ENCODE assay signal across 14 cellular contexts in genomic region chr15:77992356-77993222, GRCh38.
DNase-seq lines count a peak whose midpoint lies in the region; ATAC-seq and TF ChIP-seq lines count a peak whose summit lies in the region.
"Had no signal": no experiment of that assay in that cellular context is flagged by ENCODE, and none has a peak within 500 bp of the region (broad histone marks: within the 10 kb centered on the region; RNA-seq: fewer than 3 reads in every experiment).

No MANE protein-coding gene starts in this region.

- H3K79me2 ChIP-seq in fibroblast of lung (ENCODE audit: control insufficient read depth, insufficient read depth, low read length): no peaks in the 10 kb centered on the region

- peaks cover 41% of the 10 kb centered on the region for H3K4me1 ChIP-seq in fibroblast of lung (ENCODE audit: control insufficient read depth, extremely low read depth, insufficient read depth, low read length)
- H3K4me1 ChIP-seq in upper lobe of right lung: peaks cover 31% of the 10 kb centered on the region

- peak; percentile 54 for DNase-seq in DMS 273 (lab: John Stamatoyannopoulos, UW; ENCODE audit: unreplicated experiment)
- no peak for DNase-seq in DMS 273 treated with DMSO at 0.1 percent for 48 hours (lab: John Stamatoyannopoulos, UW)
- no peak for DNase-seq in fibroblast of lung (ENCODE audit: low read depth in 2 of 2)
- no peak for DNase-seq in neural crest cell (ENCODE audit: low read depth, low spot score)
- DNase-seq in upper lobe of right lung: no peak
- DNase-seq in foreskin fibroblast: no peak
- no peak for DNase-seq in stimulated activated CD4-positive, alpha-beta T cell treated with anti-CD3 and anti-CD28 coated beads, Interleukin-2, amount 100 ng/mL, for 48 hours
- DNase-seq: activated naive CD8-positive, alpha-beta T cell treated with anti-CD3 and anti-CD28 coated beads for 36 hours; kidney glomerular epithelial cell; stimulated activated CD8-positive, alpha-beta memory T cell treated with anti-CD3 and anti-CD28 coated beads, Interleukin-4, amount 100 ng/mL, for 48 hours had no signal

- intact Hi-C loops in upper lobe of right lung (cut with DNase I): no loop called here

- no peaks in the 10 kb centered on the region for H4K20me1 ChIP-seq in fibroblast of lung (ENCODE audit: control insufficient read depth, extremely low read depth, insufficient read depth, low read length)

- H2AFZ ChIP-seq in fibroblast of lung (ENCODE audit: low read length): no peak overlapping the region

- no peak for ATAC-seq in upper lobe of right lung
- no peak for ATAC-seq in HG03460 (IDR thresholded peaks at IDR 0.05; ENCODE audit: unreplicated experiment)
- ATAC-seq: activated CD4-positive, CD25-positive, alpha-beta regulatory T cell treated with anti-CD3 and anti-CD28 coated beads, Interleukin-2, amount 50 U/mL, for 24 hours had no signal

- H3K4me3 Mint-ChIP-seq in neural crest cell: no peak overlapping the region
- H3K4me3 Mint-ChIP-seq: activated naive CD8-positive, alpha-beta T cell treated with anti-CD3 and anti-CD28 coated beads for 36 hours had no signal

- H3K9me3 ChIP-seq in fibroblast of lung (ENCODE audit: control insufficient read depth, insufficient read depth, low read depth, low read length) (no peaks in the 10 kb centered on the region), upper lobe of right lung (no peaks in the 10 kb centered on the region)
- H3K9me3 ChIP-seq: right lobe of liver had no signal

- peaks cover 33% of the 10 kb centered on the region for H3K4me1 Mint-ChIP-seq in neural crest cell

- peak overlapping the region; percentile 37 for H3K9ac ChIP-seq in fibroblast of lung (ENCODE audit: insufficient read depth, low read length)

- H3K4me2 ChIP-seq in fibroblast of lung (ENCODE audit: extremely low read depth, insufficient read depth, low read length): peak overlapping the region; percentile 51

- no peaks in the 10 kb centered on the region for H3K27me3 Mint-ChIP-seq in neural crest cell (ENCODE audit: low read depth)
- H3K27me3 Mint-ChIP-seq: activated naive CD8-positive, alpha-beta T cell treated with anti-CD3 and anti-CD28 coated beads for 36 hours had no signal

- H3K27me3 ChIP-seq in fibroblast of lung (ENCODE audit: control insufficient read depth, insufficient read depth, low read length) (no peaks in the 10 kb centered on the region), upper lobe of right lung (no peaks in the 10 kb centered on the region)
- H3K27me3 ChIP-seq: right lobe of liver had no signal

- peak overlapping the region; percentile 78 for H3K27ac Mint-ChIP-seq in neural crest cell (ENCODE audit: unreplicated experiment)
- H3K27ac Mint-ChIP-seq: activated naive CD8-positive, alpha-beta T cell treated with anti-CD3 and anti-CD28 coated beads for 36 hours had no signal

- H3K9me3 Mint-ChIP-seq in neural crest cell: no peaks in the 10 kb centered on the region
- H3K9me3 Mint-ChIP-seq: activated naive CD8-positive, alpha-beta T cell treated with anti-CD3 and anti-CD28 coated beads for 36 hours had no signal

- H3K4me3 ChIP-seq in fibroblast of lung (replicated peaks in 1 of 4; ENCODE audit: control extremely low read depth in 1 of 4, insufficient read depth in 1 of 4, low read depth in 3 of 4, low read length in 4 of 4): no peak overlapping the region
- H3K4me3 ChIP-seq in upper lobe of right lung: no peak overlapping the region
- H3K4me3 ChIP-seq in foreskin fibroblast (ENCODE audit: low read depth in 1 of 2, low read length in 2 of 2): no peak overlapping the region
- H3K4me3 ChIP-seq: right lobe of liver had no signal

- H3K36me3 ChIP-seq in fibroblast of lung (ENCODE audit: control insufficient read depth, insufficient read depth, low read length) (no peaks in the 10 kb centered on the region), upper lobe of right lung (peaks cover 13% of the 10 kb centered on the region)

- peak overlapping the region; percentile 78 for H3K27ac ChIP-seq in fibroblast of lung (ENCODE audit: insufficient read depth, low read length)
- peak overlapping the region; percentile 42 for H3K27ac ChIP-seq in upper lobe of right lung
- H3K27ac ChIP-seq: 22Rv1, right lobe of liver had no signal

- TF ChIP-seq CTCF in fibroblast of lung (conservative IDR thresholded peaks at IDR 0.05 in 1 of 2, IDR thresholded peaks at IDR 0.05 in 1 of 2; ENCODE audit: low read depth in 1 of 2, low read length in 2 of 2) (no peak), neural crest cell (conservative IDR thresholded peaks at IDR 0.05) (no peak), upper lobe of right lung (IDR thresholded peaks at IDR 0.05) (no peak), foreskin fibroblast (IDR thresholded peaks at IDR 0.05; ENCODE audit: low read depth, low read length) (no peak)

- H3K36me3 Mint-ChIP-seq in neural crest cell (ENCODE audit: low read depth): no peaks in the 10 kb centered on the region
- H3K36me3 Mint-ChIP-seq: activated naive CD8-positive, alpha-beta T cell treated with anti-CD3 and anti-CD28 coated beads for 36 hours had no signal
